1 cellular context compared by ENCODE assay signal in the genomic region with DNA sequence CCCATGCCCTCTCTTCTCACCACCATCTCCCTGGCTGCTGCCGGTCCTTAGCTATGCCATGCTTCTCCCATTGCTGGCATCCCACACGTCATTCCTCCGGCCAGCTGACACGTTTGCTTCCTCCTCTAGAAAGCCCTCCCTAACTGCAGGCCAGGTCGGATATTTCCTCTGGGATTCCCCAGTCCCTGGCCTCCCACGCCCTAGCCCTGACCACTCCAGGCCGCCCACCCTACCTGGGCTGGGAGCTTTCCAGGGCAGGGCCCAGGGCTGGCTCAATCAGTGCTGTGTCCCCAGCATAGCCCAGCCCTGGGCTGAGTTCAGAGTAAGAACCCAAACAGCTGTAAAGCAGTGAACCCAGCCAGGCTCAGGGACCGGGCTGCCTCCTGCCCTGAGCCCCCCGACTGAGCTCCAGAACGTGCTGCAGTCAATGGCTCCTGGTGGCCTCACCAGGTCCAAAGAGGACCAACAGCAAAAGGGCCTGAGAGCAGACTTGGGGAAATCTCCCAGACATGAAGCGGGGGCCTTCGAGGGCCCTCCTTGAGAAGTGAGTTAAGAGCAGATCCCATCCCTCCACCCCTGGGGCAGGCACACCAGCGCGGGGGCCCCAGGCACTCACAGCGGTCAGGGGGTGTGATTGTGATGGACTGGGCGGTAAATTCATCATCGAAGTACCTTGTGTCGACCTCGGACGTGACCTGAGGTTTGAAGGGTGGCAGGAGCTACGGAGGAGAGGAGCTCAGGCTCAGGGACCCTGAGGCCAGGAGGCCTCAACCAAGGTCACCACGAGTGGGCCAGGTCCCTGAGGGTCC.
TF ChIP-seq lines count a peak whose summit lies in the region.

No MANE protein-coding gene starts in this region.

TF ChIP-seq in GM23338, 12 proteins besides CTCF, POLR2A, EP300 and RAD21 (continued from another document):
- TF ChIP-seq REST (IDR thresholded peaks at IDR 0.05; ENCODE audit: unreplicated experiment): no peak
- no peak for TF ChIP-seq ZNF114 (CRISPR knock-in tag; IDR thresholded peaks at IDR 0.05)
- TF ChIP-seq ZNF331 (CRISPR knock-in tag; IDR thresholded peaks at IDR 0.05; ENCODE audit: low read depth): no peak
- no peak for TF ChIP-seq EZH2 (IDR thresholded peaks at IDR 0.05; ENCODE audit: low read depth, unreplicated experiment)
TF ChIP-seq in GM23338: peak in this region for 0.
